7 cellular contexts compared by ENCODE assay signal in genomic region chr20:50304883-50305635, GRCh38.
DNase-seq lines count a peak whose midpoint lies in the region; ATAC-seq and TF ChIP-seq lines count a peak whose summit lies in the region.

No MANE protein-coding gene starts in this region.

- DNase-seq in fibroblast of pulmonary artery (ENCODE audit: low read depth) (peak; percentile 96), neural progenitor cell (ENCODE audit: low spot score) (no peak), aorta (peak; percentile 89 to 92), NCI-H2107 (lab: John Stamatoyannopoulos, UW) (no peak)
- no peak for DNase-seq in stimulated activated CD4-positive, alpha-beta T cell treated with anti-CD3 and anti-CD28 coated beads, Interleukin-4, amount 100 ng/mL, for 1 hour

- peaks cover 25% of the 10 kb centered on the region for H3K4me1 Mint-ChIP-seq in neural progenitor cell

- H3K4me1 ChIP-seq in neural progenitor cell (peaks cover 10% of the 10 kb centered on the region), aorta (ENCODE audit: control insufficient read depth in 1 of 2, insufficient read depth in 2 of 2, low read length in 2 of 2) (no peaks in the 10 kb centered on the region)

- no peak overlapping the region for H2AFZ ChIP-seq in neural progenitor cell (replicated peaks)

- H3K4me3 ChIP-seq in fibroblast of pulmonary artery (replicated peaks; ENCODE audit: low read depth, low read length) (no peak overlapping the region), neural progenitor cell (no peak overlapping the region), aorta (ENCODE audit: low read length in 2 of 2) (no peak overlapping the region)

- H3K9me3 ChIP-seq in neural progenitor cell (ENCODE audit: low read depth) (no peaks in the 10 kb centered on the region), aorta (ENCODE audit: control insufficient read depth, low read length) (no peaks in the 10 kb centered on the region)

- no peaks in the 10 kb centered on the region for H3K27me3 ChIP-seq in neural progenitor cell
- no peaks in the 10 kb centered on the region for H3K27me3 ChIP-seq in aorta (ENCODE audit: control insufficient read depth in 1 of 2, insufficient read depth in 2 of 2, low read length in 1 of 2)

- no peaks in the 10 kb centered on the region for H3K79me2 ChIP-seq in neural progenitor cell (ENCODE audit: low read depth)

- 76 to 82% methylated on average over 14 of the region's 14 CpGs for WGBS in aorta, 2 donors

- no peak for TF ChIP-seq CTCF in fibroblast of pulmonary artery (IDR thresholded peaks at IDR 0.05; ENCODE audit: low read length, missing control alignments)
- TF ChIP-seq CTCF in neural progenitor cell (IDR thresholded peaks at IDR 0.05) = no peak

- H3K36me3 ChIP-seq in neural progenitor cell (no peaks in the 10 kb centered on the region), aorta (ENCODE audit: control insufficient read depth in 1 of 2, insufficient read depth in 2 of 2, low read length in 1 of 2) (no peaks in the 10 kb centered on the region)

- intact Hi-C loops in aorta (cut with DNase I) = loop anchor here (5.0 to 10.0 kb wide), 3 partner anchors 92 to 113 kb away; partner anchors contain the start of gene CEBPB (in 2 of the 2)

- H3K27me3 Mint-ChIP-seq in neural progenitor cell (ENCODE audit: insufficient read depth, low read depth) = peaks cover 12% of the 10 kb centered on the region

- H3F3A ChIP-seq in neural progenitor cell (ENCODE audit: low read depth) = no peaks in the 10 kb centered on the region

- H4K20me1 ChIP-seq in neural progenitor cell (ENCODE audit: low read depth) = no peaks in the 10 kb centered on the region

- H3K4me3 Mint-ChIP-seq in neural progenitor cell = no peak overlapping the region

- H3K27ac Mint-ChIP-seq in neural progenitor cell = peak overlapping the region; percentile 48

- ATAC-seq in SK-N-SH treated with all-trans-retinoic acid at 6 μM for 48 hours (peak; percentile 10; the same call in 1 of the 3 replicates), aorta (ENCODE audit: low FRiP score) (peak; percentile 73), HG03571 (IDR thresholded peaks at IDR 0.05; ENCODE audit: unreplicated experiment) (no peak)

- H3K4me2 ChIP-seq in neural progenitor cell = no peak overlapping the region

- no peak overlapping the region for H3K9ac ChIP-seq in neural progenitor cell

- H3K27ac ChIP-seq in neural progenitor cell (no peak overlapping the region), aorta (ENCODE audit: low read depth in 1 of 2, low read length in 2 of 2) (peak overlapping the region in 1 of 2 donors; percentile 23)

- H3K36me3 Mint-ChIP-seq in neural progenitor cell = no peaks in the 10 kb centered on the region

- no peaks in the 10 kb centered on the region for H3K9me3 Mint-ChIP-seq in neural progenitor cell

TF ChIP-seq in SK-N-SH treated with all-trans-retinoic acid at 6 μM for 48 hours, 23 proteins besides CTCF, POLR2A, EP300 and RAD21:
- TF ChIP-seq ZFP3 (CRISPR knock-in tag; IDR thresholded peaks at IDR 0.05) (peak; percentile 47; the same call in 1 of the 2 replicates), CSDC2 (CRISPR knock-in tag; IDR thresholded peaks at IDR 0.05) (no peak)
TF ChIP-seq in SK-N-SH treated with all-trans-retinoic acid at 6 μM for 48 hours: peak in this region for 1.

Comparison
In these comparisons a context has a peak if more than half of its experiments do, and no peak if none do; other contexts are left out.
1. DNase-seq: peak in fibroblast of pulmonary artery (single experiment) and aorta (2 of 2); none in neural progenitor cell (single experiment), stimulated activated CD4-positive, alpha-beta T cell treated with anti-CD3 and anti-CD28 coated beads, Interleukin-4, amount 100 ng/mL, for 1 hour (single experiment) and NCI-H2107 (single experiment).